ENCODE assay signal across 1 cellular context in the genomic region with DNA sequence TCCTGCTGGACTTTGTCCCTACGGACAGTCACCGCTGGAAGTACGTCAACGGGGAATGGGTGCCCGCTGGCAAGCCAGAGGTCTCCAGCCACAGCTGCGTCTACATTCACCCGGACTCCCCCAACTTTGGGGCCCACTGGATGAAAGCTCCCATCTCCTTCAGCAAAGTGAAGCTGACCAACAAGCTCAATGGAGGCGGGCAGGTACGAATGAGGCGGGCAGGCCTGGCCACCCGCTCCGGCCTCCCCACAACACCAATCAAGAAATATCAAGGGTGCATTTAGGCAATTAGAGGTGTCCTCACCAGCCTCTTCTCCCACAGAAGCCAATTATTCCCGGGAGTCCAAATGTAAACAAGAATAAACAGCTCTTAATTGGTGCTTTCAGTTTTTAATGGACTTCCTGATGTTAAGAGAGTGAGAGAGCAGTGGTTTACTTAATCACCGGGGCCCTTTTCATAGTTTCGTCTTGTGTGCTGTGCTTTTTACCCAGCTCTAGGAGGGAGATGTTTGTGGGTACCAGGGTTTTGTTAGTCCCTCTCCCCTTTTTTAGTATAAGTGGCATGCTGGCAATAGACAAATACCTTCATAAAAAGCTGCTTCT.
TF ChIP-seq lines count a peak whose summit lies in the region.

No MANE protein-coding gene starts in this region.

TF ChIP-seq in WTC11, 78 proteins besides CTCF, POLR2A, EP300 and RAD21 (continued from another document):
- TF ChIP-seq, protein P1, sequence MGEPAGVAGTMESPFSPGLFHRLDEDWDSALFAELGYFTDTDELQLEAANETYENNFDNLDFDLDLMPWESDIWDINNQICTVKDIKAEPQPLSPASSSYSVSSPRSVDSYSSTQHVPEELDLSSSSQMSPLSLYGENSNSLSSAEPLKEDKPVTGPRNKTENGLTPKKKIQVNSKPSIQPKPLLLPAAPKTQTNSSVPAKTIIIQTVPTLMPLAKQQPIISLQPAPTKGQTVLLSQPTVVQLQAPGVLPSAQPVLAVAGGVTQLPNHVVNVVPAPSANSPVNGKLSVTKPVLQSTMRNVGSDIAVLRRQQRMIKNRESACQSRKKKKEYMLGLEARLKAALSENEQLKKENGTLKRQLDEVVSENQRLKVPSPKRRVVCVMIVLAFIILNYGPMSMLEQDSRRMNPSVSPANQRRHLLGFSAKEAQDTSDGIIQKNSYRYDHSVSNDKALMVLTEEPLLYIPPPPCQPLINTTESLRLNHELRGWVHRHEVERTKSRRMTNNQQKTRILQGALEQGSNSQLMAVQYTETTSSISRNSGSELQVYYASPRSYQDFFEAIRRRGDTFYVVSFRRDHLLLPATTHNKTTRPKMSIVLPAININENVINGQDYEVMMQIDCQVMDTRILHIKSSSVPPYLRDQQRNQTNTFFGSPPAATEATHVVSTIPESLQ (CRISPR knock-in tag; IDR thresholded peaks at IDR 0.05): no peak
- TF ChIP-seq MYBL2 (CRISPR knock-in tag; IDR thresholded peaks at IDR 0.05) (no peak), CREM (CRISPR knock-in tag; IDR thresholded peaks at IDR 0.05) (no peak), SMAD3 (CRISPR knock-in tag; IDR thresholded peaks at IDR 0.05; ENCODE audit: borderline replicate concordance) (no peak)
- TF ChIP-seq, protein P2, sequence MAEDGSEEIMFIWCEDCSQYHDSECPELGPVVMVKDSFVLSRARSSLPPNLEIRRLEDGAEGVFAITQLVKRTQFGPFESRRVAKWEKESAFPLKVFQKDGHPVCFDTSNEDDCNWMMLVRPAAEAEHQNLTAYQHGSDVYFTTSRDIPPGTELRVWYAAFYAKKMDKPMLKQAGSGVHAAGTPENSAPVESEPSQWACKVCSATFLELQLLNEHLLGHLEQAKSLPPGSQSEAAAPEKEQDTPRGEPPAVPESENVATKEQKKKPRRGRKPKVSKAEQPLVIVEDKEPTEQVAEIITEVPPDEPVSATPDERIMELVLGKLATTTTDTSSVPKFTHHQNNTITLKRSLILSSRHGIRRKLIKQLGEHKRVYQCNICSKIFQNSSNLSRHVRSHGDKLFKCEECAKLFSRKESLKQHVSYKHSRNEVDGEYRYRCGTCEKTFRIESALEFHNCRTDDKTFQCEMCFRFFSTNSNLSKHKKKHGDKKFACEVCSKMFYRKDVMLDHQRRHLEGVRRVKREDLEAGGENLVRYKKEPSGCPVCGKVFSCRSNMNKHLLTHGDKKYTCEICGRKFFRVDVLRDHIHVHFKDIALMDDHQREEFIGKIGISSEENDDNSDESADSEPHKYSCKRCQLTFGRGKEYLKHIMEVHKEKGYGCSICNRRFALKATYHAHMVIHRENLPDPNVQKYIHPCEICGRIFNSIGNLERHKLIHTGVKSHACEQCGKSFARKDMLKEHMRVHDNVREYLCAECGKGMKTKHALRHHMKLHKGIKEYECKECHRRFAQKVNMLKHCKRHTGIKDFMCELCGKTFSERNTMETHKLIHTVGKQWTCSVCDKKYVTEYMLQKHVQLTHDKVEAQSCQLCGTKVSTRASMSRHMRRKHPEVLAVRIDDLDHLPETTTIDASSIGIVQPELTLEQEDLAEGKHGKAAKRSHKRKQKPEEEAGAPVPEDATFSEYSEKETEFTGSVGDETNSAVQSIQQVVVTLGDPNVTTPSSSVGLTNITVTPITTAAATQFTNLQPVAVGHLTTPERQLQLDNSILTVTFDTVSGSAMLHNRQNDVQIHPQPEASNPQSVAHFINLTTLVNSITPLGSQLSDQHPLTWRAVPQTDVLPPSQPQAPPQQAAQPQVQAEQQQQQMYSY (CRISPR knock-in tag; IDR thresholded peaks at IDR 0.05): no peak
- TF ChIP-seq, protein P3, sequence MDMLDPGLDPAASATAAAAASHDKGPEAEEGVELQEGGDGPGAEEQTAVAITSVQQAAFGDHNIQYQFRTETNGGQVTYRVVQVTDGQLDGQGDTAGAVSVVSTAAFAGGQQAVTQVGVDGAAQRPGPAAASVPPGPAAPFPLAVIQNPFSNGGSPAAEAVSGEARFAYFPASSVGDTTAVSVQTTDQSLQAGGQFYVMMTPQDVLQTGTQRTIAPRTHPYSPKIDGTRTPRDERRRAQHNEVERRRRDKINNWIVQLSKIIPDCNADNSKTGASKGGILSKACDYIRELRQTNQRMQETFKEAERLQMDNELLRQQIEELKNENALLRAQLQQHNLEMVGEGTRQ (CRISPR knock-in tag; IDR thresholded peaks at IDR 0.05): no peak
- TF ChIP-seq, protein P4, sequence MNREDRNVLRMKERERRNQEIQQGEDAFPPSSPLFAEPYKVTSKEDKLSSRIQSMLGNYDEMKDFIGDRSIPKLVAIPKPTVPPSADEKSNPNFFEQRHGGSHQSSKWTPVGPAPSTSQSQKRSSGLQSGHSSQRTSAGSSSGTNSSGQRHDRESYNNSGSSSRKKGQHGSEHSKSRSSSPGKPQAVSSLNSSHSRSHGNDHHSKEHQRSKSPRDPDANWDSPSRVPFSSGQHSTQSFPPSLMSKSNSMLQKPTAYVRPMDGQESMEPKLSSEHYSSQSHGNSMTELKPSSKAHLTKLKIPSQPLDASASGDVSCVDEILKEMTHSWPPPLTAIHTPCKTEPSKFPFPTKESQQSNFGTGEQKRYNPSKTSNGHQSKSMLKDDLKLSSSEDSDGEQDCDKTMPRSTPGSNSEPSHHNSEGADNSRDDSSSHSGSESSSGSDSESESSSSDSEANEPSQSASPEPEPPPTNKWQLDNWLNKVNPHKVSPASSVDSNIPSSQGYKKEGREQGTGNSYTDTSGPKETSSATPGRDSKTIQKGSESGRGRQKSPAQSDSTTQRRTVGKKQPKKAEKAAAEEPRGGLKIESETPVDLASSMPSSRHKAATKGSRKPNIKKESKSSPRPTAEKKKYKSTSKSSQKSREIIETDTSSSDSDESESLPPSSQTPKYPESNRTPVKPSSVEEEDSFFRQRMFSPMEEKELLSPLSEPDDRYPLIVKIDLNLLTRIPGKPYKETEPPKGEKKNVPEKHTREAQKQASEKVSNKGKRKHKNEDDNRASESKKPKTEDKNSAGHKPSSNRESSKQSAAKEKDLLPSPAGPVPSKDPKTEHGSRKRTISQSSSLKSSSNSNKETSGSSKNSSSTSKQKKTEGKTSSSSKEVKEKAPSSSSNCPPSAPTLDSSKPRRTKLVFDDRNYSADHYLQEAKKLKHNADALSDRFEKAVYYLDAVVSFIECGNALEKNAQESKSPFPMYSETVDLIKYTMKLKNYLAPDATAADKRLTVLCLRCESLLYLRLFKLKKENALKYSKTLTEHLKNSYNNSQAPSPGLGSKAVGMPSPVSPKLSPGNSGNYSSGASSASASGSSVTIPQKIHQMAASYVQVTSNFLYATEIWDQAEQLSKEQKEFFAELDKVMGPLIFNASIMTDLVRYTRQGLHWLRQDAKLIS (CRISPR knock-in tag; IDR thresholded peaks at IDR 0.05; ENCODE audit: borderline replicate concordance): no peak
TF ChIP-seq in WTC11: peak in this region for 0.
